ENCODE assay signal across 19 cellular contexts in genomic region chr3:154971341-154971740, GRCh38.
DNase-seq lines count a peak whose midpoint lies in the region; ATAC-seq and TF ChIP-seq lines count a peak whose summit lies in the region.
"Had no signal": no experiment of that assay in that cellular context is flagged by ENCODE, and none has a peak within 500 bp of the region (broad histone marks: within the 10 kb centered on the region; RNA-seq: fewer than 3 reads in every experiment).

No MANE protein-coding gene starts in this region.

- TF ChIP-seq CTCF in BJ (IDR thresholded peaks at IDR 0.05; ENCODE audit: insufficient read depth, low read depth, low read length) (no peak), PC-9 (conservative IDR thresholded peaks at IDR 0.05) (no peak), fibroblast of mammary gland (conservative IDR thresholded peaks at IDR 0.05; ENCODE audit: control insufficient read depth, insufficient read depth, low read depth, low read length) (no peak), gastrocnemius medialis (IDR thresholded peaks at IDR 0.05 in 4 of 5, conservative IDR thresholded peaks at IDR 0.05 in 1 of 5) (no peak), Calu3 (IDR thresholded peaks at IDR 0.05; ENCODE audit: unreplicated experiment) (no peak)

- H2AFZ ChIP-seq in PC-9, result no peak overlapping the region

- no peak overlapping the region for H3K4me3 Mint-ChIP-seq in Calu3 (ENCODE audit: low read depth, unreplicated experiment)
- H3K4me3 Mint-ChIP-seq: activated CD4-positive, alpha-beta T cell treated with anti-CD3 and anti-CD28 coated beads, Interleukin-2, amount 10 ng/mL, durations not matched to agents 7 days and 5 days; activated naive CD8-positive, alpha-beta T cell treated with anti-CD3 and anti-CD28 coated beads for 36 hours; central memory CD8-positive, alpha-beta T cell; naive B cell had no signal

- H3K9me2 ChIP-seq in PC-9 (ENCODE audit: insufficient read depth), result no peaks in the 10 kb centered on the region

- no TSS peak for BruUV-seq in PC-9 (replicated peaks; lab: Mats Ljungman, UMichigan)
- BruUV-seq in Calu3 (replicated peaks; lab: Mats Ljungman, UMichigan), result no TSS peak

- CTCF ChIA-PET in BJ (lab: Yijun Ruan, JAX) (interaction anchor here (0.9 to 2.5 kb wide), 4 partner anchors 16 to 132 kb away, joined by 3 to 15 read pairs (median 6); partner anchors contain the start of gene MME), PC-9 (lab: Charles Lee) (no interaction called here), Calu3 (lab: Charles Lee) (interaction anchor here (1.2 kb wide), 2 partner anchors 14 to 39 kb away, joined by 3 read pairs; no protein-coding TSS in a partner anchor)

- H3K36me3 ChIP-seq in BJ (ENCODE audit: control insufficient read depth, insufficient read depth, low read length) (no peaks in the 10 kb centered on the region), PC-9 (ENCODE audit: low read depth) (no peaks in the 10 kb centered on the region), gastrocnemius medialis (no peaks in the 10 kb centered on the region)

- POLR2A ChIA-PET in BJ (lab: Charles Lee), result interaction anchor here (0.9 to 1.0 kb wide), 3 partner anchors 40 to 108 kb away, joined by 3 to 5 read pairs (median 3); partner anchors contain the start of gene MME
- POLR2A ChIA-PET in PC-9 (lab: Charles Lee; ENCODE audit: unreplicated experiment), result no interaction called here

- H3K27me3 Mint-ChIP-seq in Calu3 (ENCODE audit: unreplicated experiment), result no peaks in the 10 kb centered on the region
- H3K27me3 Mint-ChIP-seq: activated CD4-positive, alpha-beta T cell treated with anti-CD3 and anti-CD28 coated beads, Interleukin-2, amount 10 ng/mL, durations not matched to agents 7 days and 5 days; activated naive CD8-positive, alpha-beta T cell treated with anti-CD3 and anti-CD28 coated beads for 36 hours; central memory CD8-positive, alpha-beta T cell; naive B cell had no signal

- peaks cover 21% of the 10 kb centered on the region for H3K4me1 ChIP-seq in PC-9 (replicated peaks; ENCODE audit: insufficient read depth)
- H3K4me1 ChIP-seq in gastrocnemius medialis, result peaks cover 0 to 14% of the 10 kb centered on the region in 2 donors

- no peak for TF ChIP-seq POLR2A in gastrocnemius medialis (IDR thresholded peaks at IDR 0.05)

- H3K27ac ChIP-seq in PC-9, result peak overlapping the region; percentile 62
- peak overlapping the region; percentile 13 to 37 (median 28) for H3K27ac ChIP-seq in gastrocnemius medialis

- no peaks in the 10 kb centered on the region for H3K9me3 Mint-ChIP-seq in Calu3 (ENCODE audit: low read depth, unreplicated experiment)
- H3K9me3 Mint-ChIP-seq: activated CD4-positive, alpha-beta T cell treated with anti-CD3 and anti-CD28 coated beads, Interleukin-2, amount 10 ng/mL, durations not matched to agents 7 days and 5 days; activated naive CD8-positive, alpha-beta T cell treated with anti-CD3 and anti-CD28 coated beads for 36 hours; naive B cell had no signal

- peak overlapping the region; percentile 20; the same call in 1 of the 2 replicates for H3K4me2 ChIP-seq in PC-9

- in situ Hi-C loops in gastrocnemius medialis (cut with MboI; ENCODE audit: low sequenced_read_pairs in 4 of 4), result loop anchor here in 2 of 4 donors (25.0 kb wide), 2 partner anchors 341 to 366 kb away; no protein-coding TSS in a partner anchor

- DNase-seq in BJ (ENCODE audit: low read depth) (peak; percentile 43), PC-9 (no peak), fibroblast of mammary gland (ENCODE audit: low read depth) (peak; percentile 62), gastrocnemius medialis (no peak), Calu3 (no peak), middle frontal gyrus (ENCODE audit: extremely low spot score, low spot score) (no peak)
- no peak for DNase-seq in activated naive CD4-positive, alpha-beta T cell treated with Interleukin-2 at 50 U/mL for 16 hours
- DNase-seq: activated CD4-positive, alpha-beta T cell treated with anti-CD3 and anti-CD28 coated beads, Interleukin-2, amount 10 ng/mL, durations not matched to agents 7 days and 5 days; activated naive CD8-positive, alpha-beta T cell treated with anti-CD3 and anti-CD28 coated beads for 36 hours; activated T-cell treated with anti-CD3 and anti-CD28 coated beads, Interleukin-2, amount 50 U/mL, for 1 hour; DMS 273 treated with DMSO at 0.1 percent for 48 hours; hippocampal formation; left cardiac atrium; naive B cell; NCI-H2081; NCI-H774; SIG-M5 had no signal

- no peaks in the 10 kb centered on the region; the same call in 1 of the 2 replicates for H4K20me1 ChIP-seq in PC-9 (ENCODE audit: insufficient read depth)

- ATAC-seq in gastrocnemius medialis, result no peak
- no peak for ATAC-seq in GM21529 (IDR thresholded peaks at IDR 0.05; ENCODE audit: unreplicated experiment)

- H3K27me3 ChIP-seq in BJ (ENCODE audit: control insufficient read depth, insufficient read depth, low read length), result no peaks in the 10 kb centered on the region
- H3K27me3 ChIP-seq in PC-9 (ENCODE audit: insufficient read depth, low read depth), result no peaks in the 10 kb centered on the region
- H3K27me3 ChIP-seq in gastrocnemius medialis, result no peaks in the 10 kb centered on the region

- H3K36me3 Mint-ChIP-seq in Calu3 (ENCODE audit: insufficient read depth, unreplicated experiment), result no peaks in the 10 kb centered on the region
- H3K36me3 Mint-ChIP-seq: activated naive CD8-positive, alpha-beta T cell treated with anti-CD3 and anti-CD28 coated beads for 36 hours; naive B cell had no signal

- H3K9me3 ChIP-seq in PC-9 (ENCODE audit: insufficient read depth, low read depth) (peaks cover 11% of the 10 kb centered on the region; the same call in 1 of the 2 replicates), gastrocnemius medialis (no peaks in the 10 kb centered on the region)

- H3K27ac Mint-ChIP-seq in Calu3 (ENCODE audit: unreplicated experiment), result no peak overlapping the region
- H3K27ac Mint-ChIP-seq: activated CD4-positive, alpha-beta T cell treated with anti-CD3 and anti-CD28 coated beads, Interleukin-2, amount 10 ng/mL, durations not matched to agents 7 days and 5 days; activated naive CD8-positive, alpha-beta T cell treated with anti-CD3 and anti-CD28 coated beads for 36 hours had no signal

- intact Hi-C loops in PC-9 (cut with micrococcal nuclease; ENCODE audit: unreplicated experiment) (no loop called here), gastrocnemius medialis (cut with DNase I; ENCODE audit: low total_unique reads) (no loop called here), Calu3 (cut with micrococcal nuclease; ENCODE audit: unreplicated experiment) (loop anchor here (5.0 kb wide), 1 partner anchor 296 kb away; no protein-coding TSS in a partner anchor)

- H3K79me2 ChIP-seq in PC-9 (ENCODE audit: low read depth), result no peaks in the 10 kb centered on the region

- H3K4me1 Mint-ChIP-seq in Calu3 (ENCODE audit: low read depth, unreplicated experiment), result peaks cover 12% of the 10 kb centered on the region
- H3K4me1 Mint-ChIP-seq: activated CD4-positive, alpha-beta T cell treated with anti-CD3 and anti-CD28 coated beads, Interleukin-2, amount 10 ng/mL, durations not matched to agents 7 days and 5 days; activated naive CD8-positive, alpha-beta T cell treated with anti-CD3 and anti-CD28 coated beads for 36 hours; central memory CD8-positive, alpha-beta T cell; naive B cell had no signal

- H3K4me3 ChIP-seq in BJ (ENCODE audit: low read depth, low read length), result peak overlapping the region; percentile 13
- H3K4me3 ChIP-seq in PC-9, result no peak overlapping the region
- H3K4me3 ChIP-seq in fibroblast of mammary gland (ENCODE audit: control insufficient read depth, low read depth, low read length), result no peak overlapping the region
- H3K4me3 ChIP-seq in gastrocnemius medialis, result no peak overlapping the region

- peaks cover 13% of the 10 kb centered on the region; the same call in 1 of the 2 replicates for H3F3A ChIP-seq in PC-9 (ENCODE audit: insufficient read depth, low read depth)

Comparison
In these comparisons a context has a peak if more than half of its experiments do, and no peak if none do; other contexts are left out.
1. DNase-seq: peak in BJ (single experiment) and fibroblast of mammary gland (single experiment); none in PC-9 (0 of 2), gastrocnemius medialis (0 of 2), activated naive CD4-positive, alpha-beta T cell treated with Interleukin-2 at 50 U/mL for 16 hours (single experiment), Calu3 (single experiment) and middle frontal gyrus (single experiment).